ENCODE assay signal across 8 cellular contexts in the genomic region with DNA sequence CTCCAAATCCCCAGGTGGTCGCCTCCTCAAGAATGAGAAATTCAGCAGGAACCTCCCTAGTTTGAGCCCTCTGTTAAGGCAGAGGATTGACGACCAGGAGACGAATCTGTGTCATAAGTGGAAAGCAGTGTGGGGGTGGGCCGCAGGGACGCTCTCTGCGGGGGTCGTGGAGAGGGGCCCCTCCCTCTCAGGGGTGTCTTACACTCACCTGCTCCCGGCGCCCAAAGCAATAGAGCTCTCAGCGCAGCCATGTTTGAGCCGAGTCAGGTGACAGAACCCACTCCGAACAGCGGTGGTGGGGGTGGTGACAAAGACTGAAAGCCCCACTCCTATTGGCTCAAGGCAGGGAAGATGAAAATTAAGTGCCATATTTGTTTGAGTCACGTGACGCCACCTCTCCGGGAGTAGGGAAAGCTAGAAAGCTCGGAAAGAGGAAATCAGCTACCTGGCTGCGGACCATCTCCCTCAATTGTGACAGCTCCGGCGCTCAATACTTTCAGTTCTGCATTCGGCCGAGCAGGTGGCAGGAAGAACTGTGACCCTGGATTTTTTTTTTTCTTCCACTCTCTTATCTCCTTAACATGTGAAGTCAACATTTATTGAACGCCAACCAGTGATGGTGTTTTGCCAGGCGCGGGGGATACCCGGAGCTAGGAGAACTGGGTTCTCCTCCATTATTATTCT. TPM values are rescaled to one million over a fixed set of nuclear protein-coding genes. Genes with fewer than 3 reads are reported as not detected.
DNase-seq lines count a peak whose midpoint lies in the region; TF ChIP-seq lines count a peak whose summit lies in the region.

A gene (minus strand): TSS at position 265 of the 684 bp plus-strand sequence. CDS start 627 bp downstream, outside the sequence.

- H4K20me1 ChIP-seq in MM.1S (ENCODE audit: insufficient read depth, low read length), result no peaks in the 10 kb centered on the region

- no peaks in the 10 kb centered on the region for H3K27me3 Mint-ChIP-seq in neural crest cell (ENCODE audit: low read depth)

- peaks cover 4% of the 10 kb centered on the region; the same call in 1 of the 2 replicates for H3F3A ChIP-seq in MM.1S (ENCODE audit: insufficient read depth, low read length)

- peak within 1 kb of the TSS; percentile 87 for H3K9ac ChIP-seq in ES-I3 (ENCODE audit: low read depth, low read length)
- peak within 1 kb of the TSS; percentile 66; the same call in 1 of the 2 replicates for H3K9ac ChIP-seq in MM.1S (ENCODE audit: low read length)
- H3K9ac ChIP-seq in stomach smooth muscle (ENCODE audit: low read length in 2 of 2), result peak within 1 kb of the TSS; percentile 59 to 86

- peak within 1 kb of the TSS; percentile 71 for H3K4me2 ChIP-seq in MM.1S (ENCODE audit: low read depth, low read length)

- H3K4me3 Mint-ChIP-seq in neural crest cell, result peak within 1 kb of the TSS; percentile 97

- peak within 1 kb of the TSS; percentile 96 for H3K27ac Mint-ChIP-seq in neural crest cell (ENCODE audit: unreplicated experiment)

- no peaks in the 10 kb centered on the region for H3K9me2 ChIP-seq in MM.1S (replicated peaks; ENCODE audit: insufficient read depth, low read length)

- H2AFZ ChIP-seq in MM.1S (ENCODE audit: low read length), result peak within 1 kb of the TSS; percentile 72

- TF ChIP-seq CTCF in MM.1S (IDR thresholded peaks at IDR 0.05; ENCODE audit: low read length) (no peak), foreskin fibroblast (IDR thresholded peaks at IDR 0.05; ENCODE audit: low read depth, low read length) (no peak), neural crest cell (conservative IDR thresholded peaks at IDR 0.05) (no peak)

- H3K9me3 Mint-ChIP-seq in neural crest cell, result no peaks in the 10 kb centered on the region

- H3K4me1 ChIP-seq in ES-I3 (ENCODE audit: insufficient read depth, low read length), result peaks cover 7% of the 10 kb centered on the region; the same call in 1 of the 2 replicates
- H3K4me1 ChIP-seq in HAP-1, result peaks cover 15% of the 10 kb centered on the region
- 0 out of 2 replicates have a peak, but pooled peaks cover 4% of the 10 kb centered on the region for H3K4me1 ChIP-seq in MM.1S (ENCODE audit: low read length)
- peaks cover 22% of the 10 kb centered on the region for H3K4me1 ChIP-seq in stomach smooth muscle (ENCODE audit: control insufficient read depth, insufficient read depth, low read length)

- H3K36me3 Mint-ChIP-seq in neural crest cell (ENCODE audit: low read depth), result no peaks in the 10 kb centered on the region

- peak within 1 kb of the TSS; percentile 74; the same call in 1 of the 2 replicates for H3K27ac ChIP-seq in MM.1S (ENCODE audit: low read length)
- peak within 1 kb of the TSS; percentile 78 for H3K27ac ChIP-seq in stomach smooth muscle (ENCODE audit: low read length)

- peaks cover 2% of the 10 kb centered on the region; the same call in 1 of the 2 replicates for H3K36me3 ChIP-seq in ES-I3 (ENCODE audit: insufficient read depth, low read length)
- peaks cover 9% of the 10 kb centered on the region; the same call in 1 of the 2 replicates for H3K36me3 ChIP-seq in HAP-1 (replicated peaks)
- H3K36me3 ChIP-seq in MM.1S (replicated peaks; ENCODE audit: insufficient read depth, low read length), result no peaks in the 10 kb centered on the region
- peaks cover 3 to 8% of the 10 kb centered on the region in 2 donors for H3K36me3 ChIP-seq in stomach smooth muscle (ENCODE audit: control insufficient read depth in 2 of 2, insufficient read depth in 2 of 2, low read length in 2 of 2)

- DNase-seq in HAP-1 (ENCODE audit: low spot score in 2 of 2) (peak; percentile 94 to 98), MM.1S (peak; percentile 89), SIG-M5 (lab: John Stamatoyannopoulos, UW) (peak; percentile 75), activated gamma-delta T cell (lab: John Stamatoyannopoulos, UW) (peak; percentile 23), foreskin fibroblast (peak; percentile 89 to 96), neural crest cell (ENCODE audit: low read depth, low spot score) (peak; percentile 79)

- H3K9me3 ChIP-seq in ES-I3 (ENCODE audit: control insufficient read depth, insufficient read depth, low read length), result no peaks in the 10 kb centered on the region
- H3K9me3 ChIP-seq in HAP-1, result no peaks in the 10 kb centered on the region
- no peaks in the 10 kb centered on the region for H3K9me3 ChIP-seq in MM.1S (replicated peaks; ENCODE audit: insufficient read depth, low read length)
- no peaks in the 10 kb centered on the region for H3K9me3 ChIP-seq in stomach smooth muscle (ENCODE audit: control insufficient read depth in 2 of 2, low read length in 2 of 2)

- peaks cover 47% of the 10 kb centered on the region for H3K4me1 Mint-ChIP-seq in neural crest cell

- H3K79me2 ChIP-seq in MM.1S (ENCODE audit: low read length), result peaks cover 16% of the 10 kb centered on the region

- H3K4me3 ChIP-seq in HAP-1 (peak within 1 kb of the TSS; percentile 77), MM.1S (ENCODE audit: low read length) (peak within 1 kb of the TSS; percentile 81), foreskin fibroblast (ENCODE audit: low read depth in 1 of 2, low read length in 2 of 2) (peak within 1 kb of the TSS; percentile 68 to 84), stomach smooth muscle (ENCODE audit: low read length in 2 of 2) (peak within 1 kb of the TSS; percentile 89 to 94)

- in situ Hi-C loops in HAP-1 (cut with MboI; ENCODE audit: low sequenced_read_pairs), result no loop called here

- H3K27me3 ChIP-seq in HAP-1 (ENCODE audit: low read depth) (no peaks in the 10 kb centered on the region), MM.1S (replicated peaks; ENCODE audit: insufficient read depth, low read length) (no peaks in the 10 kb centered on the region), stomach smooth muscle (ENCODE audit: control insufficient read depth in 1 of 2, insufficient read depth in 2 of 2, low read length in 2 of 2) (no peaks in the 10 kb centered on the region)

RNA-seq across cellular contexts. Expression of the gene that starts here (rescaled TPM):
- 24.3 TPM in 2 replicates for total RNA-seq in neural crest cell

Comparison
In these comparisons a context has a peak if more than half of its experiments do, and no peak if none do; other contexts are left out.
1. Peak in every context shown above with its lines: DNase-seq, H3K4me3 ChIP-seq and H3K27ac ChIP-seq.
2. DNase-seq: peak in every context shown above with its lines; median percentile 96 in HAP-1; 92 in foreskin fibroblast; 89 in MM.1S; 79 in neural crest cell; 75 in SIG-M5; 23 in activated gamma-delta T cell.